ENCODE assay signal across 31 cellular contexts in the genomic region with DNA sequence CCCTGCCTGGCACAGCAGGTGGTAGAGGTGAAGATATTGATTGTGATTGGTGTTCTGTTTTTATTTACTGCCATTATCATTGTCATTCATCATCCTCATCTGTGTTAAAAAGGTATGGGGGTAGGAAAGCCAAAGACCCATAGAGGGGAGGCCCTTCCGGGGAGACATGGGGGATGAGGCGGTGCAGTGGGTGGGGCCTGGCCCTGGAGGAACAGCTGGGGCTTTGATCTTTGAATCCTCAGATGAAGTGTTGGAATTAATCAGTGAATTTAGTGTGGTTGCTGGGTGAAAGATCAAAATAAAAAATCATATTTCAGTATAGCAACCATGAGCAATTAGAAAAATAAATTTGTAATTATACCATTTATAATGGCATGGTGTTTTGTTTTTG. TPM values are rescaled to one million over a fixed set of nuclear protein-coding genes. Genes with fewer than 3 reads are reported as not detected.
"Had no signal": no experiment of that assay in that cellular context is flagged by ENCODE, and none has a peak within 500 bp of the region (broad histone marks: within the 10 kb centered on the region; RNA-seq: fewer than 3 reads in every experiment).

No MANE protein-coding gene starts in this region.

- H3K79me2 ChIP-seq: hepatocyte had no signal

- H3K4me2 ChIP-seq: hepatocyte had no signal

- ATAC-seq: activated CD8-positive, alpha-beta memory T cell treated with anti-CD3 and anti-CD28 coated beads, Interleukin-2, amount 10 ng/mL, durations not matched to agents 7 days and 5 days; activated CD8-positive, alpha-beta T cell treated with anti-CD3 and anti-CD28 coated beads for 36 hours; left lobe of liver; pancreas; psoas muscle; right cardiac atrium; stimulated activated naive CD8-positive, alpha-beta T cell treated with anti-CD3 and anti-CD28 coated beads, Interleukin-15, amount 100 ng/mL, for 72 hours had no signal

- H3K4me3 Mint-ChIP-seq: activated CD4-positive, alpha-beta T cell treated with anti-CD3 and anti-CD28 coated beads, Interleukin-2, amount 10 ng/mL, durations not matched to agents 7 days and 5 days; activated CD8-positive, alpha-beta memory T cell treated with anti-CD3 and anti-CD28 coated beads, Interleukin-2, amount 10 ng/mL, durations not matched to agents 7 days and 5 days; activated CD8-positive, alpha-beta T cell treated with anti-CD3 and anti-CD28 coated beads for 36 hours; immature natural killer cell; stimulated activated naive CD8-positive, alpha-beta T cell treated with anti-CD3 and anti-CD28 coated beads, Interleukin-15, amount 100 ng/mL, for 72 hours had no signal

- H3K4me3 ChIP-seq: hepatocyte, lower lobe of right lung, pancreas, psoas muscle, tibial artery had no signal

- FAIRE-seq: astrocyte, pancreas had no signal

- DNase-seq: activated CD4-positive, alpha-beta T cell treated with anti-CD3 and anti-CD28 coated beads, Interleukin-2, amount 10 ng/mL, durations not matched to agents 7 days and 5 days; activated CD4-positive, CD25-positive, alpha-beta regulatory T cell treated with anti-CD3 and anti-CD28 coated beads, Interleukin-2, amount 50 U/mL, for 72 hours; activated CD8-positive, alpha-beta memory T cell treated with anti-CD3 and anti-CD28 coated beads, Interleukin-2, amount 10 ng/mL, durations not matched to agents 7 days and 5 days; activated CD8-positive, alpha-beta T cell treated with anti-CD3 and anti-CD28 coated beads for 36 hours; activated effector memory CD4-positive, alpha-beta T cell treated with anti-CD3 and anti-CD28 coated beads, Interleukin-2, amount 50 U/mL, for 16 hours; activated naive CD4-positive, alpha-beta T cell treated with anti-CD3 and anti-CD28 coated beads, Interleukin-2, amount 50 U/mL, for 16 hours; activated T-cell treated with anti-CD3 and anti-CD28 coated beads for 4 hours; central memory CD4-positive, alpha-beta T cell; dermis blood vessel endothelial cell; effector CD8-positive, alpha-beta T cell; foreskin melanocyte; immature natural killer cell; lower lobe of right lung; naive B cell; pancreas; psoas muscle; right cardiac atrium; stimulated activated CD4-positive, alpha-beta T cell treated with anti-CD3 and anti-CD28 coated beads, Interleukin-4, amount 100 ng/mL, for 4 hours; stimulated activated naive CD8-positive, alpha-beta T cell treated with anti-CD3 and anti-CD28 coated beads, Interleukin-15, amount 100 ng/mL, for 72 hours; tibial artery had no signal

- H2AFZ ChIP-seq: hepatocyte had no signal

- H3K4me1 ChIP-seq: pancreas had no signal

- H3K36me3 ChIP-seq: lower lobe of right lung, pancreas, tibial artery had no signal

- H3K27me3 ChIP-seq: pancreas had no signal

- H3K36me3 Mint-ChIP-seq: activated CD8-positive, alpha-beta memory T cell treated with anti-CD3 and anti-CD28 coated beads, Interleukin-2, amount 10 ng/mL, durations not matched to agents 7 days and 5 days; immature natural killer cell had no signal

- H3K9me3 Mint-ChIP-seq: activated CD4-positive, alpha-beta T cell treated with anti-CD3 and anti-CD28 coated beads, Interleukin-2, amount 10 ng/mL, durations not matched to agents 7 days and 5 days; activated CD8-positive, alpha-beta T cell treated with anti-CD3 and anti-CD28 coated beads for 36 hours; stimulated activated naive CD8-positive, alpha-beta T cell treated with anti-CD3 and anti-CD28 coated beads, Interleukin-15, amount 100 ng/mL, for 72 hours had no signal

- H3K9me3 ChIP-seq: lower lobe of right lung, pancreas, psoas muscle, tibial artery had no signal

- H3K27ac ChIP-seq: hepatocyte, lower lobe of right lung, pancreas, psoas muscle, tibial artery, VCaP had no signal

- H3K27ac Mint-ChIP-seq: activated CD4-positive, alpha-beta T cell treated with anti-CD3 and anti-CD28 coated beads, Interleukin-2, amount 10 ng/mL, durations not matched to agents 7 days and 5 days; activated CD8-positive, alpha-beta memory T cell treated with anti-CD3 and anti-CD28 coated beads, Interleukin-2, amount 10 ng/mL, durations not matched to agents 7 days and 5 days; activated CD8-positive, alpha-beta T cell treated with anti-CD3 and anti-CD28 coated beads for 36 hours; immature natural killer cell; naive B cell; stimulated activated naive CD8-positive, alpha-beta T cell treated with anti-CD3 and anti-CD28 coated beads, Interleukin-15, amount 100 ng/mL, for 72 hours had no signal

RNA-seq across cellular contexts. Expression of a gene that starts 7.4 kb away (rescaled TPM):
- total RNA-seq: activated CD8-positive, alpha-beta memory T cell treated with anti-CD3 and anti-CD28 coated beads, Interleukin-2, amount 10 ng/mL, durations not matched to agents 7 days and 5 days; activated CD8-positive, alpha-beta T cell treated with anti-CD3 and anti-CD28 coated beads for 36 hours; astrocyte; dermis blood vessel endothelial cell; hepatocyte; kidney epithelial cell; left lobe of liver; lower lobe of right lung; mesenteric fat pad; mucosa of gallbladder; pancreas; psoas muscle; right cardiac atrium; T-helper 2 cell treated with Interferon-gamma antibody and Interleukin-4, amounts not matched to agents 100 ng/mL and 5 ng/mL, for 36 hours; urinary bladder had no signal
- polyA plus RNA-seq: esophagus, hepatocyte, immature natural killer cell, neural cell, pancreas, psoas muscle, right cardiac atrium, urinary bladder had no signal

RNA-seq across cellular contexts. Expression of a gene that starts 9.4 kb away (rescaled TPM):
- total RNA-seq: activated CD4-positive, alpha-beta T cell treated with anti-CD3 and anti-CD28 coated beads, Interleukin-2, amount 10 ng/mL, durations not matched to agents 7 days and 5 days; activated CD8-positive, alpha-beta memory T cell treated with anti-CD3 and anti-CD28 coated beads, Interleukin-2, amount 10 ng/mL, durations not matched to agents 7 days and 5 days; activated CD8-positive, alpha-beta T cell treated with anti-CD3 and anti-CD28 coated beads for 36 hours; astrocyte; dermis blood vessel endothelial cell; hepatocyte; kidney epithelial cell; left lobe of liver; lower lobe of right lung; mesenteric fat pad; mucosa of gallbladder; pancreas; psoas muscle; right cardiac atrium; T-helper 2 cell treated with Interferon-gamma antibody and Interleukin-4, amounts not matched to agents 100 ng/mL and 5 ng/mL, for 36 hours; urinary bladder had no signal
- polyA plus RNA-seq: esophagus, hepatocyte, immature natural killer cell, neural cell, pancreas, right cardiac atrium, urinary bladder had no signal

RNA-seq across cellular contexts. Expression of a gene that starts 25.5 kb away (rescaled TPM):
- total RNA-seq: kidney epithelial cell had no signal
- polyA plus RNA-seq: immature natural killer cell had no signal

RNA-seq across cellular contexts. Expression of a gene that starts 27.8 kb away (rescaled TPM):
- total RNA-seq: astrocyte, dermis blood vessel endothelial cell, hepatocyte, kidney epithelial cell, left lobe of liver, mesenteric fat pad, mucosa of gallbladder, psoas muscle, right cardiac atrium, urinary bladder had no signal
- polyA plus RNA-seq: esophagus, hepatocyte, immature natural killer cell, psoas muscle, right cardiac atrium, urinary bladder had no signal
